Comparison of ENCODE assay signal across 16 cellular contexts in the genomic region with DNA sequence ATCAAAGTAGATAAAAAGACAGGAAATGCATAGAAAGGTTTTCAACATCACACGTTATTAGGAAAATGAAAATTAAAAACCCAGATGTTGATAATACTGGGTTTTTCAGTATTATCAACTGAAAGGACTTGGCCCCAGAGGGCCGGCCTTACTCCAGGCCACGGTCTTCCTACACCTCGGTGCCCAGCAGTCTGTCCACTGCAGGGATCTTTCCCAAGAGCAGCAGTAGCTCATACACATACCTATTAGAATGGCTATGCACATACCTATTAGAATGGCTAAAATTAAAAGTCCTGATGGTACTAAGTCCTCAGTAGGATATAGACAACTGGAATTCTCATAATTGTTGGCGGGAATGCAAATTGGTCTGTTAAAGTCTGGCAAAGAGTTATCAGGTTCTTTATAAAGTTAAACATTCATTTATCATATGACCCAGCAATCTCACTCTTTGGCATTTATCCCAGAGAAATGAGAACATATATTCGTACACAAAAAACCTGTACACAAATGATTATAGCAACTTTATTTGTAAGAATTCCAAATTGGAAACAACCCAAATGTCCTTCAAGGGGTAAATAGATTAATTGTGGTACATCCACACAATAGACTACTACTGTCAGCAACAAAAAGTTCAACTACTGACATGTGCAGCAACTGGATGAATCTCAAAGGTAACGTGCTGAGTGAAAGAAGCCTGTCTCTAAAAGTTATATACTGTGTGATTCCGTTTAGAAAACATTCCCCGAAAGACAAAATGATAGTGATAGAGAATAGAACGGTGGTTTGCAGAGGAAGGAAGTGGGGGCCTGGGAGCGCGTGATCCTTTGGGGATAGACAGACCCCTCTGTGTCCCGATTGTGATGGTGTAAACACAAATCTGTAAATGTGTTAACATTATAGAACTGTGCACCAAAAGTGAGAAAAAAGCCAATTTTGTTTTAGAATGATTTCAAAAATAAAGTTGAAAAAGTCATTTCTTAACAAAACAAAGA.
DNase-seq lines count a peak whose midpoint lies in the region; ATAC-seq, FAIRE-seq and TF ChIP-seq lines count a peak whose summit lies in the region.
"Had no signal": no experiment of that assay in that cellular context is flagged by ENCODE, and none has a peak within 500 bp of the region (broad histone marks: within the 10 kb centered on the region; RNA-seq: fewer than 3 reads in every experiment).

No MANE protein-coding gene starts in this region.

- no peak overlapping the region for H2AFZ ChIP-seq in astrocyte (ENCODE audit: low read depth, low read length)

- no peak overlapping the region for H3K27ac Mint-ChIP-seq in astrocyte (ENCODE audit: unreplicated experiment)
- H3K27ac Mint-ChIP-seq: stimulated activated naive CD8-positive, alpha-beta T cell treated with anti-CD3 and anti-CD28 coated beads, Interleukin-15, amount 100 ng/mL, for 72 hours had no signal

- H3K79me2 ChIP-seq in astrocyte (ENCODE audit: insufficient read depth, low read length): no peaks in the 10 kb centered on the region

- no peak overlapping the region for H3K4me3 ChIP-seq in BLaER1 treated with 17β-estradiol and CSF1 and Interleukin-3, amounts not matched to agents 10 nM and 100 nM
- H3K4me3 ChIP-seq in astrocyte (ENCODE audit: insufficient read depth, low read depth, low read length) (no peak overlapping the region), mucosa of descending colon (no peak overlapping the region)
- H3K4me3 ChIP-seq: skin epidermis had no signal

- no peak for TF ChIP-seq CTCF in astrocyte (IDR thresholded peaks at IDR 0.05; ENCODE audit: insufficient read depth, low read depth, low read length)
- TF ChIP-seq CTCF in mucosa of descending colon (IDR thresholded peaks at IDR 0.05): no peak

- no peak overlapping the region for H3K9ac ChIP-seq in BLaER1 treated with 17β-estradiol and CSF1 and Interleukin-3, amounts not matched to agents 10 nM and 100 nM
- no peak overlapping the region for H3K9ac ChIP-seq in astrocyte (ENCODE audit: low read length)

- H3K27me3 ChIP-seq in BLaER1 treated with 17β-estradiol and CSF1 and Interleukin-3, amounts not matched to agents 10 nM and 100 nM: peaks cover 0 to 18% (median 0%) of the 10 kb centered on the region in 11 experiments; a peak in 4 of 22 replicates
- no peaks in the 10 kb centered on the region for H3K27me3 ChIP-seq in astrocyte (ENCODE audit: insufficient read depth, low read length)

- peaks cover 20 to 44% (median 34%) of the 10 kb centered on the region in 10 experiments for H3K4me1 ChIP-seq in BLaER1 treated with 17β-estradiol and CSF1 and Interleukin-3, amounts not matched to agents 10 nM and 100 nM
- H3K4me1 ChIP-seq in astrocyte (ENCODE audit: insufficient read depth, low read length) (no peaks in the 10 kb centered on the region), mucosa of descending colon (ENCODE audit: low read depth) (peaks cover 29% of the 10 kb centered on the region)

- no peak overlapping the region for H3K4me3 Mint-ChIP-seq in astrocyte (ENCODE audit: unreplicated experiment)

- no peak overlapping the region for H3K27ac ChIP-seq in BLaER1 treated with 17β-estradiol and CSF1 and Interleukin-3, amounts not matched to agents 10 nM and 100 nM
- H3K27ac ChIP-seq in astrocyte (ENCODE audit: low read depth, low read length): no peak overlapping the region
- H3K27ac ChIP-seq: skin epidermis had no signal

- H4K20me1 ChIP-seq in BLaER1 treated with 17β-estradiol and CSF1 and Interleukin-3, amounts not matched to agents 10 nM and 100 nM: no peaks in the 10 kb centered on the region
- no peaks in the 10 kb centered on the region for H4K20me1 ChIP-seq in astrocyte (ENCODE audit: insufficient read depth, low read length)

- H3K9me3 Mint-ChIP-seq in astrocyte (ENCODE audit: unreplicated experiment): no peaks in the 10 kb centered on the region

- H3K9me3 ChIP-seq in BLaER1 treated with 17β-estradiol and CSF1 and Interleukin-3, amounts not matched to agents 10 nM and 100 nM (replicated peaks in 1 of 11): peaks cover 0 to 36% (median 27%) of the 10 kb centered on the region in 11 experiments; a peak in 20 of 22 replicates
- H3K9me3 ChIP-seq in astrocyte (ENCODE audit: insufficient read depth, low read depth, low read length) (peaks cover 2% of the 10 kb centered on the region), mucosa of descending colon (no peaks in the 10 kb centered on the region)

- no peaks in the 10 kb centered on the region for H3K36me3 Mint-ChIP-seq in astrocyte (ENCODE audit: low read depth, unreplicated experiment)

- peaks cover 9% of the 10 kb centered on the region for H3K4me1 Mint-ChIP-seq in astrocyte (ENCODE audit: low read depth, unreplicated experiment)

- intact Hi-C loops in mucosa of descending colon (cut with DNase I, micrococcal nuclease): no loop called here

- FAIRE-seq in astrocyte (lab: Jason Lieb, UNC): no peak

- DNase-seq in HT-29 (ENCODE audit: low spot score) (peak; percentile 13), astrocyte (ENCODE audit: low read depth) (peak; percentile 37), mucosa of descending colon (peak in 1 of 3 donors; percentile 13), AG20443 (ENCODE audit: low spot score) (no peak), NCI-H2029 (lab: John Stamatoyannopoulos, UW) (no peak), cerebellar nuclear complex (lab: John Stamatoyannopoulos, UW) (no peak)
- DNase-seq: activated CD8-positive, alpha-beta memory T cell treated with anti-CD3 and anti-CD28 coated beads for 24 hours; C1 segment of cervical spinal cord; effector CD8-positive, alpha-beta T cell; H7; NCI-H82; Right ventricle myocardium superior; stimulated activated naive CD8-positive, alpha-beta T cell treated with anti-CD3 and anti-CD28 coated beads, Interleukin-15, amount 100 ng/mL, for 72 hours had no signal

- ATAC-seq in mucosa of descending colon: peak; percentile 72
- ATAC-seq in GM21528 (IDR thresholded peaks at IDR 0.05; ENCODE audit: low FRiP score, unreplicated experiment): no peak
- ATAC-seq: stimulated activated naive CD8-positive, alpha-beta T cell treated with anti-CD3 and anti-CD28 coated beads, Interleukin-15, amount 100 ng/mL, for 72 hours had no signal

- H3K36me3 ChIP-seq in BLaER1 treated with 17β-estradiol and CSF1 and Interleukin-3, amounts not matched to agents 10 nM and 100 nM: peaks cover 0 to 6% (median 0%) of the 10 kb centered on the region in 11 experiments; a peak in 3 of 22 replicates
- no peaks in the 10 kb centered on the region for H3K36me3 ChIP-seq in astrocyte (ENCODE audit: insufficient read depth, low read length)
- no peaks in the 10 kb centered on the region for H3K36me3 ChIP-seq in mucosa of descending colon (ENCODE audit: low read depth)

- no peaks in the 10 kb centered on the region for H3K27me3 Mint-ChIP-seq in astrocyte (ENCODE audit: low read depth, unreplicated experiment)
- H3K27me3 Mint-ChIP-seq: stimulated activated naive CD8-positive, alpha-beta T cell treated with anti-CD3 and anti-CD28 coated beads, Interleukin-15, amount 100 ng/mL, for 72 hours had no signal

- H3K4me2 ChIP-seq in BLaER1 treated with 17β-estradiol and CSF1 and Interleukin-3, amounts not matched to agents 10 nM and 100 nM: peak overlapping the region in 9 of 11 experiments; percentile 5 to 68 (median 56); a peak in 18 of 22 replicates
- H3K4me2 ChIP-seq in astrocyte (ENCODE audit: low read length): no peak overlapping the region

Comparison
In these comparisons a context has a peak if more than half of its experiments do, and no peak if none do; other contexts are left out.
1. DNase-seq: peak in HT-29 (single experiment) and astrocyte (single experiment); none in AG20443 (single experiment), NCI-H2029 (single experiment) and cerebellar nuclear complex (0 of 2).